In genomic region chr10:132002004-132002403, GRCh38 we compare ENCODE assay signal across 19 cellular contexts. TPM values are rescaled to one million over a fixed set of nuclear protein-coding genes. Genes with fewer than 3 reads are reported as not detected.
DNase-seq lines count a peak whose midpoint lies in the region; ATAC-seq and TF ChIP-seq lines count a peak whose summit lies in the region.
"Had no signal": no experiment of that assay in that cellular context is flagged by ENCODE, and none has a peak within 500 bp of the region (broad histone marks: within the 10 kb centered on the region; RNA-seq: fewer than 3 reads in every experiment).

No MANE protein-coding gene starts in this region.

- H3K4me3 ChIP-seq in H7 (ENCODE audit: insufficient read depth, low read depth, low read length) (no peak overlapping the region), endodermal cell (ENCODE audit: low read length) (peak overlapping the region; percentile 37), parathyroid adenoma (ENCODE audit: low read depth, low read length) (no peak overlapping the region), uterus (no peak overlapping the region)

- TF ChIP-seq CTCF in endodermal cell (conservative IDR thresholded peaks at IDR 0.05) = no peak
- no peak for TF ChIP-seq CTCF in parathyroid adenoma (IDR thresholded peaks at IDR 0.05)
- TF ChIP-seq CTCF in uterus (IDR thresholded peaks at IDR 0.05) = no peak

- H3K9me3 Mint-ChIP-seq in endodermal cell = peaks cover 36% of the 10 kb centered on the region
- H3K9me3 Mint-ChIP-seq: CD8-positive, alpha-beta memory T cell had no signal

- no peaks in the 10 kb centered on the region for H3K36me3 ChIP-seq in H7 (replicated peaks; ENCODE audit: control insufficient read depth, insufficient read depth, low read length)
- no peaks in the 10 kb centered on the region for H3K36me3 ChIP-seq in KOPT-K1 (ENCODE audit: insufficient read depth, low read length)
- no peaks in the 10 kb centered on the region for H3K36me3 ChIP-seq in endodermal cell (ENCODE audit: control insufficient read depth, insufficient read depth, low read length)
- H3K36me3 ChIP-seq in parathyroid adenoma (ENCODE audit: control insufficient read depth, insufficient read depth, low read length) = no peaks in the 10 kb centered on the region
- H3K36me3 ChIP-seq in uterus = no peaks in the 10 kb centered on the region

- H3K36me3 Mint-ChIP-seq in endodermal cell (ENCODE audit: low read depth) = peaks cover 5% of the 10 kb centered on the region
- H3K36me3 Mint-ChIP-seq: CD14-positive monocyte had no signal

- TF ChIP-seq POLR2A in uterus (IDR thresholded peaks at IDR 0.05) = no peak

- intact Hi-C loops in uterus (cut with DNase I; ENCODE audit: low total_unique reads) = no loop called here

- peaks cover 52% of the 10 kb centered on the region for H3K4me1 Mint-ChIP-seq in endodermal cell

- WGBS in endodermal cell (ENCODE audit: insufficient coverage in 1 of 2, insufficient read length in 1 of 2), 2 experiments = 79 to 84% methylated on average over 3 to 4 of the region's 4 CpGs

- H2AFZ ChIP-seq in parathyroid adenoma = peak overlapping the region; percentile 66

- H3K9me3 ChIP-seq in KOPT-K1 (ENCODE audit: insufficient read depth, low read length, poor library complexity, severe bottlenecking) (peaks cover 8% of the 10 kb centered on the region), endodermal cell (ENCODE audit: control insufficient read depth, low read length) (peaks cover 17% of the 10 kb centered on the region), parathyroid adenoma (ENCODE audit: control insufficient read depth, low read length) (no peaks in the 10 kb centered on the region), uterus (no peaks in the 10 kb centered on the region)

- H3K4me2 ChIP-seq in parathyroid adenoma (ENCODE audit: low read length) = no peak overlapping the region

- peak overlapping the region; percentile 81 for H3K27ac Mint-ChIP-seq in endodermal cell

- H3K4me1 ChIP-seq in endodermal cell (ENCODE audit: control insufficient read depth, insufficient read depth, low read length) = peaks cover 28% of the 10 kb centered on the region
- peaks cover 3% of the 10 kb centered on the region for H3K4me1 ChIP-seq in parathyroid adenoma
- no peaks in the 10 kb centered on the region for H3K4me1 ChIP-seq in uterus

- no peaks in the 10 kb centered on the region for H3K79me2 ChIP-seq in parathyroid adenoma

- no peak overlapping the region for H3K4me3 Mint-ChIP-seq in endodermal cell
- H3K4me3 Mint-ChIP-seq: CD14-positive monocyte had no signal

- no peaks in the 10 kb centered on the region for H3K27me3 Mint-ChIP-seq in endodermal cell (ENCODE audit: insufficient read depth)

- H3K9ac ChIP-seq in endodermal cell (ENCODE audit: extremely low read depth, low read length, poor library complexity, severe bottlenecking) (peak overlapping the region; percentile 60), parathyroid adenoma (no peak overlapping the region)

- H3K27ac ChIP-seq in KOPT-K1 (ENCODE audit: low read depth, low read length, poor library complexity, severe bottlenecking) = peak overlapping the region; percentile 66
- H3K27ac ChIP-seq in endodermal cell (ENCODE audit: low read depth, low read length) = no peak overlapping the region
- no peak overlapping the region for H3K27ac ChIP-seq in parathyroid adenoma
- no peak overlapping the region for H3K27ac ChIP-seq in uterus

- no peak for ATAC-seq in GM21717 (IDR thresholded peaks at IDR 0.05; ENCODE audit: unreplicated experiment)
- ATAC-seq: Right ventricle myocardium inferior had no signal

- no peaks in the 10 kb centered on the region for H3K27me3 ChIP-seq in H7 (ENCODE audit: control insufficient read depth, insufficient read depth, low read length)
- H3K27me3 ChIP-seq in endodermal cell (ENCODE audit: control insufficient read depth, insufficient read depth, low read length, poor library complexity, severe bottlenecking) = no peaks in the 10 kb centered on the region
- H3K27me3 ChIP-seq in parathyroid adenoma (ENCODE audit: control insufficient read depth, insufficient read depth, low read length) = no peaks in the 10 kb centered on the region
- no peaks in the 10 kb centered on the region for H3K27me3 ChIP-seq in uterus

- peak; percentile 51 for DNase-seq in H7
- DNase-seq in endodermal cell = peak; percentile 69
- DNase-seq in SHP77 (lab: John Stamatoyannopoulos, UW) = no peak
- DNase-seq in uterus = no peak
- DNase-seq: CD8-positive, alpha-beta memory T cell; DMS 273 treated with DMSO at 0.1 percent for 48 hours; EL; GDM1; KG1; NCI-H1694; NCI-H526 treated with DMSO at 0.1 percent for 48 hours; NK-92 treated with Interleukin-12 subunit alpha and Interleukin-12 subunit beta, amount 100 ng/mL, for 24 hours; T-helper 1 cell had no signal

RNA-seq across cellular contexts. Expression of gene BNIP3, which starts 20.3 kb away (rescaled TPM):
- total RNA-seq in H7 (2014; rRNA removed; shearing (Covaris generic)) = 129 and 219 TPM in 2 replicates
- total RNA-seq in endodermal cell (100 to 1,000 TPM in 1 of 2 donors, 10 to 100 TPM in 1; 93.5 to 108 TPM), uterus (100 to 1,000 TPM in 1 of 4 donors, 10 to 100 TPM in 3; 17.1 to 122 (median 31.6) TPM)
- 149 TPM for polyA plus RNA-seq in endodermal cell (2013, experiment 1 of 2)
- 135 TPM for polyA plus RNA-seq in endodermal cell (2013, experiment 2 of 2)
- total RNA-seq: HT-29 had no signal

Comparison
In these comparisons a context has a peak if more than half of its experiments do, and no peak if none do; other contexts are left out.
1. DNase-seq: peak in H7 (single experiment) and endodermal cell (single experiment); none in SHP77 (0 of 2) and uterus (0 of 2).